In genomic region chr11:92340839-92341238, GRCh38 we compare ENCODE assay signal across 11 cellular contexts.
DNase-seq lines count a peak whose midpoint lies in the region; FAIRE-seq and TF ChIP-seq lines count a peak whose summit lies in the region.
"Had no signal": no experiment of that assay in that cellular context is flagged by ENCODE, and none has a peak within 500 bp of the region (broad histone marks: within the 10 kb centered on the region; RNA-seq: fewer than 3 reads in every experiment).

No MANE protein-coding gene starts in this region.

- intact Hi-C loops in MCF 10A (cut with micrococcal nuclease) (loop anchor here (5.0 to 10.0 kb wide), 2 partner anchors 164 to 546 kb away; no protein-coding TSS in a partner anchor), breast epithelium (cut with DNase I; ENCODE audit: low total_unique reads) (loop anchor here (5.0 kb wide), 1 partner anchor 1514 kb away; no protein-coding TSS in a partner anchor), transverse colon (cut with DNase I; ENCODE audit: low total_unique reads) (no loop called here)

- TF ChIP-seq CTCF in MCF 10A (IDR thresholded peaks at IDR 0.05; ENCODE audit: unreplicated experiment) (peak; percentile 58), breast epithelium (IDR thresholded peaks at IDR 0.05) (no peak), endothelial cell (IDR thresholded peaks at IDR 0.05; ENCODE audit: unreplicated experiment) (peak; percentile 30), transverse colon (IDR thresholded peaks at IDR 0.05) (peak in 1 of 5 experiments; percentile 14)

- H3K9me3 ChIP-seq in breast epithelium (no peaks in the 10 kb centered on the region), transverse colon (no peaks in the 10 kb centered on the region)

- CTCF ChIA-PET in MCF 10A (lab: Yijun Ruan, JAX), result interaction anchor here (0.5 to 1.7 kb wide), 14 partner anchors 9 to 880 kb away, joined by 3 to 8 read pairs (median 3); no protein-coding TSS in a partner anchor

- H3K27me3 Mint-ChIP-seq in MCF 10A (ENCODE audit: insufficient read depth, unreplicated experiment), result no peaks in the 10 kb centered on the region
- no peaks in the 10 kb centered on the region for H3K27me3 Mint-ChIP-seq in endothelial cell (ENCODE audit: unreplicated experiment)

- H3K4me1 ChIP-seq in breast epithelium (no peaks in the 10 kb centered on the region), transverse colon (no peaks in the 10 kb centered on the region)

- H3K4me3 Mint-ChIP-seq in MCF 10A (ENCODE audit: unreplicated experiment) (no peak overlapping the region), endothelial cell (ENCODE audit: unreplicated experiment) (no peak overlapping the region)

- H3K9me3 Mint-ChIP-seq in MCF 10A (ENCODE audit: unreplicated experiment) (no peaks in the 10 kb centered on the region), endothelial cell (ENCODE audit: unreplicated experiment) (no peaks in the 10 kb centered on the region)

- TF ChIP-seq POLR2A in breast epithelium (IDR thresholded peaks at IDR 0.05), result no peak
- no peak for TF ChIP-seq POLR2A in transverse colon (IDR thresholded peaks at IDR 0.05)

- DNase-seq in MCF 10A (ENCODE audit: unreplicated experiment) (peak; percentile 63), breast epithelium (ENCODE audit: low spot score in 2 of 2) (no peak), M059J (ENCODE audit: low read depth) (peak; percentile 35), endothelial cell (ENCODE audit: low spot score) (peak; percentile 25), transverse colon (peak; percentile 8), RCC 7860 (ENCODE audit: low spot score) (no peak), NCI-H2227 (lab: John Stamatoyannopoulos, UW; ENCODE audit: unreplicated experiment) (no peak), globus pallidus (ENCODE audit: low spot score) (no peak)
- DNase-seq: foreskin melanocyte, NCI-H226 had no signal

- in situ Hi-C loops in transverse colon (cut with MboI; ENCODE audit: low pct_ligation_motif_present in 1 of 4, low pct_unique_long_range_greater_than_20kb in 1 of 4, low sequenced_read_pairs in 3 of 4), result no loop called here

- H3K27me3 ChIP-seq in breast epithelium (peaks cover 0 to 3% of the 10 kb centered on the region in 2 donors), transverse colon (no peaks in the 10 kb centered on the region)

- no peak for TF ChIP-seq EP300 in transverse colon (IDR thresholded peaks at IDR 0.05; ENCODE audit: low read depth)

- H3K4me1 Mint-ChIP-seq in MCF 10A (ENCODE audit: insufficient read depth, unreplicated experiment) (peaks cover 15% of the 10 kb centered on the region), endothelial cell (ENCODE audit: unreplicated experiment) (no peaks in the 10 kb centered on the region)

- H3K36me3 ChIP-seq in breast epithelium, result no peaks in the 10 kb centered on the region
- H3K36me3 ChIP-seq in transverse colon, result no peaks in the 10 kb centered on the region

- FAIRE-seq in RCC 7860 (lab: Jason Lieb, UNC), result no peak

- no peaks in the 10 kb centered on the region for H3K36me3 Mint-ChIP-seq in MCF 10A (ENCODE audit: insufficient read depth, unreplicated experiment)
- no peaks in the 10 kb centered on the region for H3K36me3 Mint-ChIP-seq in endothelial cell (ENCODE audit: low read depth, unreplicated experiment)

- H3K4me3 ChIP-seq in breast epithelium (no peak overlapping the region), transverse colon (no peak overlapping the region)
- H3K4me3 ChIP-seq: skin epidermis had no signal

- no peak overlapping the region for H3K27ac Mint-ChIP-seq in MCF 10A (ENCODE audit: low read depth, unreplicated experiment)
- H3K27ac Mint-ChIP-seq in endothelial cell (ENCODE audit: unreplicated experiment), result no peak overlapping the region

- 91 to 100% methylated on average over 2 to 6 of the region's 6 CpGs for WGBS in transverse colon (ENCODE audit: low coverage in 1 of 2), 2 donors

- BruUV-seq in MCF 10A (replicated peaks; lab: Mats Ljungman, UMichigan), result no TSS peak

- H3K27ac ChIP-seq in breast epithelium, result no peak overlapping the region
- no peak overlapping the region for H3K27ac ChIP-seq in transverse colon
- H3K27ac ChIP-seq: skin epidermis had no signal

- POLR2A ChIA-PET in MCF 10A (lab: Yijun Ruan, JAX), result interaction anchor here (0.6 to 3.3 kb wide), 3 partner anchors 11 to 109 kb away, joined by 3 to 9 read pairs (median 4); no protein-coding TSS in a partner anchor

Comparison
In these comparisons a context has a peak if more than half of its experiments do, and no peak if none do; other contexts are left out.
1. DNase-seq: peak in MCF 10A (single experiment), M059J (single experiment), endothelial cell (single experiment) and transverse colon (single experiment); none in breast epithelium (0 of 2), RCC 7860 (single experiment), NCI-H2227 (single experiment) and globus pallidus (single experiment).
2. CTCF ChIP-seq: peak in MCF 10A (single experiment) and endothelial cell (single experiment); none in breast epithelium (0 of 3).